Comparison of ENCODE assay signal across 22 cellular contexts in the genomic region with DNA sequence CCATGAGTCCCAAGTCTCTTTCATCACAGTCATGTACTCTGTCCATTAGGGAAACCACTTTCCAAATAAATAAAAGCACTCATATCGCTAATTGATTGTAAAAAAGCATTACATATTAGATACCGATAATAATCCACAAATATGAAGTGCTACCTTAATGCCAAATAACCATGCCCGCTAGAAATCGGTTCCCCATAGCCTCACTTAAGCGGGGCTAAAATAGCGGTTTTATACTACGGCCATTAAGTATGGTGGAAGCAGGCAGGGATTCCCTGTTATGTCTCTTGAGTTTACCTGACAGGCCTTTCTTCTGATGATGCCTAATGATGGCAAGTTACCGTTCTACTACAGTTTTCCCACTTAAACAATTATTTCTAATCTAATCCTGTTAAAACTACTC. TPM values are rescaled to one million over a fixed set of nuclear protein-coding genes. Genes with fewer than 3 reads are reported as not detected.
A peak's percentile ranks its signal among the peaks of the same experiment; 100 is the strongest.
DNase-seq lines count a peak whose midpoint lies in the region; ATAC-seq and TF ChIP-seq lines count a peak whose summit lies in the region.
"Had no signal": no experiment of that assay in that cellular context is flagged by ENCODE, and none has a peak within 500 bp of the region (broad histone marks: within the 10 kb centered on the region; RNA-seq: fewer than 3 reads in every experiment).

No MANE protein-coding gene starts in this region.

- no peak overlapping the region for H2BK12ac ChIP-seq in H9 (ENCODE audit: insufficient read length, low read depth, low read length)

- H4K5ac ChIP-seq in H9 (ENCODE audit: insufficient read length, low read depth, low read length), result no peak overlapping the region

- H2BK5ac ChIP-seq in H9 (ENCODE audit: insufficient read length, low read length), result no peak overlapping the region

- no peak for DNase-seq in MCF 10A (ENCODE audit: unreplicated experiment)
- no peak for DNase-seq in mammary epithelial cell
- DNase-seq in Karpas-422, result no peak
- DNase-seq in activated naive CD8-positive, alpha-beta T cell treated with anti-CD3 and anti-CD28 coated beads, Interleukin-2, amount 10 ng/mL, durations not matched to agents 7 days and 5 days, result no peak
- DNase-seq in middle frontal gyrus (ENCODE audit: extremely low spot score, low spot score), result no peak
- no peak for DNase-seq in H9
- DNase-seq: activated CD8-positive, alpha-beta memory T cell treated with anti-CD3 and anti-CD28 coated beads, Interleukin-2, amount 50 U/mL, for 48 hours; Caco-2; effector CD4-positive, alpha-beta T cell; EL; Kasumi-1; NCI-H1092 treated with DMSO at 0.1 percent for 48 hours; NCI-H2081; posterior cingulate gyrus; stimulated activated CD4-positive, alpha-beta T cell treated with anti-CD3 and anti-CD28 coated beads, Interleukin-2, amount 100 ng/mL, for 24 hours; stimulated activated naive CD8-positive, alpha-beta T cell treated with anti-CD3 and anti-CD28 coated beads, Interleukin-15, Interleukin-2, amounts not matched to agents 100 U/mL and 50 U/mL, for 24 hours; T-helper 9 cell; transverse colon had no signal

- no peak overlapping the region for H3K18ac ChIP-seq in H9 (ENCODE audit: insufficient read length, low read depth, low read length)

- H3T11ph ChIP-seq in H9 (ENCODE audit: low read length), result no peak overlapping the region

- peaks cover 16% of the 10 kb centered on the region for H3K4me1 ChIP-seq in mammary epithelial cell (ENCODE audit: insufficient read depth, low read length)
- peaks cover 55% of the 10 kb centered on the region for H3K4me1 ChIP-seq in Karpas-422 (ENCODE audit: low read length)
- no peaks in the 10 kb centered on the region for H3K4me1 ChIP-seq in H9 (ENCODE audit: insufficient read depth, low read length)

- H3K4me3 Mint-ChIP-seq in MCF 10A (ENCODE audit: unreplicated experiment), result no peak overlapping the region
- H3K4me3 Mint-ChIP-seq in activated naive CD8-positive, alpha-beta T cell treated with anti-CD3 and anti-CD28 coated beads, Interleukin-2, amount 10 ng/mL, durations not matched to agents 7 days and 5 days, result no peak overlapping the region
- no peak overlapping the region for H3K4me3 Mint-ChIP-seq in stimulated activated memory B cell treated with anti-CD40 and anti-IgM and Interleukin-4, amounts not matched to agents 10 μg/mL and 1 μg/mL and 100 μg/mL, for 72 hours
- H3K4me3 Mint-ChIP-seq in H9, result no peak overlapping the region; a peak in 1 of 5 replicates

- H2AK5ac ChIP-seq in H9 (ENCODE audit: insufficient read length, low read length), result no peak overlapping the region

- POLR2A ChIA-PET in MCF 10A (lab: Yijun Ruan, JAX), result interaction anchor here (1.1 to 11.6 kb wide), 4 partner anchors 8 to 32 kb away, joined by 5 to 555 read pairs (median 124); no protein-coding TSS in a partner anchor
- POLR2A ChIA-PET in activated naive CD8-positive, alpha-beta T cell treated with anti-CD3 and anti-CD28 coated beads, Interleukin-2, amount 10 ng/mL, durations not matched to agents 7 days and 5 days (lab: Charles Lee), result interaction anchor here (6.0 kb wide), 1 partner anchor 35 kb away, joined by 184 read pairs; no protein-coding TSS in a partner anchor

- H3K4me1 Mint-ChIP-seq in MCF 10A (ENCODE audit: insufficient read depth, unreplicated experiment) (peaks cover 35% of the 10 kb centered on the region), H9 (peaks cover 18 to 29% of the 10 kb centered on the region in 2 experiments)
- H3K4me1 Mint-ChIP-seq in activated naive CD8-positive, alpha-beta T cell treated with anti-CD3 and anti-CD28 coated beads, Interleukin-2, amount 10 ng/mL, durations not matched to agents 7 days and 5 days, result peaks cover 50% of the 10 kb centered on the region
- peaks cover 59% of the 10 kb centered on the region for H3K4me1 Mint-ChIP-seq in stimulated activated memory B cell treated with anti-CD40 and anti-IgM and Interleukin-4, amounts not matched to agents 10 μg/mL and 1 μg/mL and 100 μg/mL, for 72 hours

- no peak overlapping the region for H3K4ac ChIP-seq in H9 (ENCODE audit: low read depth, low read length)

- 91% methylated on average over 8 of the region's 8 CpGs for WGBS in mammary epithelial cell (ENCODE audit: low coverage, missing lambda C conversion rate)
- no CpG with 5 or more reads among the region's 8 CpGs for WGBS in H9 (ENCODE audit: extremely low coverage, insufficient read length, low lambda C conversion rate)

- H3K56ac ChIP-seq in H9 (ENCODE audit: insufficient read length, low read depth, low read length), result no peak overlapping the region

- CTCF ChIA-PET in MCF 10A (lab: Yijun Ruan, JAX) (interaction anchor here (1.1 to 7.2 kb wide), 5 partner anchors 12 to 84 kb away, joined by 3 to 185 read pairs (median 17); no protein-coding TSS in a partner anchor), mammary epithelial cell (lab: Charles Lee; ENCODE audit: low non-redundant PET) (no interaction called here)

- no peak overlapping the region for H2BK20ac ChIP-seq in H9 (ENCODE audit: low read depth, low read length, poor library complexity, severe bottlenecking)

- peaks cover 7% of the 10 kb centered on the region for H3K79me1 ChIP-seq in H9 (ENCODE audit: insufficient read depth, low read depth, low read length, poor library complexity, severe bottlenecking)

- H3K27ac ChIP-seq in mammary epithelial cell (ENCODE audit: insufficient read depth, low read depth, low read length) (no peak overlapping the region), Karpas-422 (ENCODE audit: low read length) (peak overlapping the region; percentile 95), H9 (ENCODE audit: insufficient read length, low read depth, low read length) (no peak overlapping the region)

- H3K27ac Mint-ChIP-seq in MCF 10A (ENCODE audit: low read depth, unreplicated experiment) (peak overlapping the region; percentile 50), H9 (no peak overlapping the region; a peak in 1 of 7 replicates)
- peak overlapping the region; percentile 59 for H3K27ac Mint-ChIP-seq in activated naive CD8-positive, alpha-beta T cell treated with anti-CD3 and anti-CD28 coated beads, Interleukin-2, amount 10 ng/mL, durations not matched to agents 7 days and 5 days
- peak overlapping the region; percentile 91 for H3K27ac Mint-ChIP-seq in stimulated activated memory B cell treated with anti-CD40 and anti-IgM and Interleukin-4, amounts not matched to agents 10 μg/mL and 1 μg/mL and 100 μg/mL, for 72 hours

- H3K9me3 ChIP-seq in mammary epithelial cell (replicated peaks; ENCODE audit: insufficient read depth, low read length), result no peaks in the 10 kb centered on the region
- H3K9me3 ChIP-seq in Karpas-422 (ENCODE audit: low read length), result no peaks in the 10 kb centered on the region
- H3K9me3 ChIP-seq in H9 (ENCODE audit: control insufficient read depth, low read depth, low read length), result no peaks in the 10 kb centered on the region
- H3K9me3 ChIP-seq: Caco-2, transverse colon had no signal

- no peak overlapping the region for H3K14ac ChIP-seq in H9 (ENCODE audit: insufficient read depth, low read length)

- in situ Hi-C loops in mammary epithelial cell (cut with MboI; ENCODE audit: low sequenced_read_pairs in 2 of 2), result no loop called here

- H3K27me3 Mint-ChIP-seq in MCF 10A (ENCODE audit: insufficient read depth, unreplicated experiment) (no peaks in the 10 kb centered on the region), H9 (ENCODE audit: low read depth) (peaks cover 3% of the 10 kb centered on the region; the same call in 1 of the 2 replicates)
- H3K27me3 Mint-ChIP-seq in activated naive CD8-positive, alpha-beta T cell treated with anti-CD3 and anti-CD28 coated beads, Interleukin-2, amount 10 ng/mL, durations not matched to agents 7 days and 5 days, result no peaks in the 10 kb centered on the region
- no peaks in the 10 kb centered on the region for H3K27me3 Mint-ChIP-seq in stimulated activated memory B cell treated with anti-CD40 and anti-IgM and Interleukin-4, amounts not matched to agents 10 μg/mL and 1 μg/mL and 100 μg/mL, for 72 hours

- H3K79me2 ChIP-seq in mammary epithelial cell (ENCODE audit: insufficient read depth, low read length) (peaks cover 76% of the 10 kb centered on the region), Karpas-422 (ENCODE audit: low read length) (peaks cover 81% of the 10 kb centered on the region), H9 (ENCODE audit: insufficient read depth, low read length) (peaks cover 22% of the 10 kb centered on the region; the same call in 1 of the 2 replicates)

- no peaks in the 10 kb centered on the region for H4K20me1 ChIP-seq in mammary epithelial cell (ENCODE audit: insufficient read depth, low read length)
- H4K20me1 ChIP-seq in Karpas-422 (ENCODE audit: insufficient read depth, low read depth, low read length), result peaks cover 15% of the 10 kb centered on the region; the same call in 1 of the 2 replicates
- H4K20me1 ChIP-seq in H9 (ENCODE audit: control insufficient read depth, insufficient read depth, insufficient read length), result no peaks in the 10 kb centered on the region

- no peaks in the 10 kb centered on the region for H3K9me2 ChIP-seq in Karpas-422 (replicated peaks; ENCODE audit: insufficient read depth, low read length)

- H3K27me3 ChIP-seq in mammary epithelial cell (ENCODE audit: insufficient read depth, low read length), result no peaks in the 10 kb centered on the region
- no peaks in the 10 kb centered on the region for H3K27me3 ChIP-seq in Karpas-422 (ENCODE audit: low read length)
- H3K27me3 ChIP-seq in H9 (ENCODE audit: insufficient read depth, low read length), result no peaks in the 10 kb centered on the region
- H3K27me3 ChIP-seq: transverse colon had no signal

- intact Hi-C loops in MCF 10A (cut with micrococcal nuclease) (no loop called here), mammary epithelial cell (cut with micrococcal nuclease) (no loop called here)

- H3K23ac ChIP-seq in H9 (ENCODE audit: insufficient read length, low read depth, low read length), result no peak overlapping the region

- H3K4me3 ChIP-seq in mammary epithelial cell (replicated peaks in 1 of 3; ENCODE audit: insufficient read depth in 1 of 3, low read depth in 2 of 3, low read length in 3 of 3), result no peak overlapping the region
- no peak overlapping the region for H3K4me3 ChIP-seq in Karpas-422 (ENCODE audit: low read length)
- H3K4me3 ChIP-seq: transverse colon had no signal

- TF ChIP-seq CTCF in MCF 10A (IDR thresholded peaks at IDR 0.05; ENCODE audit: unreplicated experiment) (no peak), mammary epithelial cell (conservative IDR thresholded peaks at IDR 0.05 in 1 of 2, IDR thresholded peaks at IDR 0.05 in 1 of 2; ENCODE audit: extremely low read depth in 1 of 2, insufficient read depth in 1 of 2, low read depth in 1 of 2, low read length in 2 of 2) (no peak), H9 (conservative IDR thresholded peaks at IDR 0.05) (no peak)

- no peak for ATAC-seq in activated naive CD8-positive, alpha-beta T cell treated with anti-CD3 and anti-CD28 coated beads, Interleukin-2, amount 10 ng/mL, durations not matched to agents 7 days and 5 days (ENCODE audit: low read depth)
- no peak for ATAC-seq in stimulated activated memory B cell treated with anti-CD40 and anti-IgM and Interleukin-4, amounts not matched to agents 10 μg/mL and 1 μg/mL and 100 μg/mL, for 72 hours
- no peak for ATAC-seq in HG03039 (IDR thresholded peaks at IDR 0.05; ENCODE audit: unreplicated experiment)
- ATAC-seq: activated naive CD4-positive, alpha-beta T cell treated with anti-CD3 and anti-CD28 coated beads, Interleukin-2, amount 50 U/mL, for 72 hours; stimulated activated naive CD8-positive, alpha-beta T cell treated with anti-CD3 and anti-CD28 coated beads, Interleukin-15, Interleukin-2, amounts not matched to agents 100 U/mL and 50 U/mL, for 24 hours had no signal

- H3K36me3 ChIP-seq in mammary epithelial cell (ENCODE audit: insufficient read depth, low read length) (peaks cover 4% of the 10 kb centered on the region), Karpas-422 (ENCODE audit: insufficient read depth, low read length) (peaks cover 13% of the 10 kb centered on the region)

- H2AFZ ChIP-seq in mammary epithelial cell (ENCODE audit: low read depth, low read length) (no peak overlapping the region), Karpas-422 (ENCODE audit: low read length) (no peak overlapping the region), H9 (ENCODE audit: low read length) (no peak overlapping the region)

- no peak overlapping the region for H4K91ac ChIP-seq in H9 (ENCODE audit: insufficient read length, low read depth, low read length)

- H3K9me3 Mint-ChIP-seq in MCF 10A (ENCODE audit: unreplicated experiment) (no peaks in the 10 kb centered on the region), H9 (no peaks in the 10 kb centered on the region; a peak in 1 of 5 replicates)
- no peaks in the 10 kb centered on the region for H3K9me3 Mint-ChIP-seq in activated naive CD8-positive, alpha-beta T cell treated with anti-CD3 and anti-CD28 coated beads, Interleukin-2, amount 10 ng/mL, durations not matched to agents 7 days and 5 days
- H3K9me3 Mint-ChIP-seq in stimulated activated memory B cell treated with anti-CD40 and anti-IgM and Interleukin-4, amounts not matched to agents 10 μg/mL and 1 μg/mL and 100 μg/mL, for 72 hours, result no peaks in the 10 kb centered on the region
- H3K9me3 Mint-ChIP-seq: activated naive CD4-positive, alpha-beta T cell treated with anti-CD3 and anti-CD28 coated beads, Interleukin-2, amount 50 U/mL, for 72 hours; nephron had no signal

- peaks cover 8% of the 10 kb centered on the region for H3K23me2 ChIP-seq in H9 (ENCODE audit: insufficient read length, low read depth, low read length, poor library complexity, severe bottlenecking)

- dilution Hi-C loops in mammary epithelial cell (cut with HindIII; ENCODE audit: low sequenced_read_pairs), result no loop called here

- H3K9ac ChIP-seq in mammary epithelial cell (ENCODE audit: insufficient read depth, low read length), result no peak overlapping the region
- H3K9ac ChIP-seq in Karpas-422 (ENCODE audit: low read length), result peak overlapping the region; percentile 40; the same call in 1 of the 2 replicates
- no peak overlapping the region for H3K9ac ChIP-seq in H9 (ENCODE audit: extremely low read depth, insufficient read length, low read length)

- no peak overlapping the region for H3K4me2 ChIP-seq in mammary epithelial cell (ENCODE audit: insufficient read depth, low read depth, low read length)
- peak overlapping the region; percentile 97 for H3K4me2 ChIP-seq in Karpas-422 (ENCODE audit: low read depth, low read length, poor library complexity, severe bottlenecking)
- H3K4me2 ChIP-seq in H9 (ENCODE audit: insufficient read depth, insufficient read length, low read length), result no peak overlapping the region

- BruUV-seq in MCF 10A (replicated peaks; lab: Mats Ljungman, UMichigan) (no TSS peak), mammary epithelial cell (replicated peaks; lab: Mats Ljungman, UMichigan) (no TSS peak)

- no peak overlapping the region for H4K8ac ChIP-seq in H9 (replicated peaks; ENCODE audit: insufficient read length, low read depth, low read length)

- H2BK15ac ChIP-seq in H9 (ENCODE audit: low read depth, low read length), result no peak overlapping the region

- H2BK120ac ChIP-seq in H9 (ENCODE audit: low read depth, low read length, poor library complexity, severe bottlenecking), result no peak overlapping the region

- H3K36me3 Mint-ChIP-seq in MCF 10A (ENCODE audit: insufficient read depth, unreplicated experiment) (peaks cover 55% of the 10 kb centered on the region), H9 (ENCODE audit: insufficient read depth in 1 of 3, low read depth in 3 of 3) (peaks cover 5 to 23% (median 19%) of the 10 kb centered on the region in 3 experiments)
- peaks cover 29% of the 10 kb centered on the region for H3K36me3 Mint-ChIP-seq in activated naive CD8-positive, alpha-beta T cell treated with anti-CD3 and anti-CD28 coated beads, Interleukin-2, amount 10 ng/mL, durations not matched to agents 7 days and 5 days
- H3K36me3 Mint-ChIP-seq in stimulated activated memory B cell treated with anti-CD40 and anti-IgM and Interleukin-4, amounts not matched to agents 10 μg/mL and 1 μg/mL and 100 μg/mL, for 72 hours, result peaks cover 18% of the 10 kb centered on the region

RNA-seq across cellular contexts. Expression of gene ELK4, which starts 3.9 kb away (rescaled TPM):
- total RNA-seq in MCF 10A (2022), result 101 and 109 TPM in 2 replicates
- 10 to 100 TPM; 17.7 to 38.6 TPM for total RNA-seq in mammary epithelial cell
- polyA plus RNA-seq in mammary epithelial cell, result 4.9 TPM
- polyA minus RNA-seq in mammary epithelial cell, result 37.7 TPM
- total RNA-seq in Karpas-422 (2014; rRNA removed; shearing (Covaris generic); ENCODE audit: low replicate concordance), result 24.4 and 57.3 TPM in 2 replicates
- total RNA-seq in activated naive CD8-positive, alpha-beta T cell treated with anti-CD3 and anti-CD28 coated beads, Interleukin-2, amount 10 ng/mL, durations not matched to agents 7 days and 5 days, result 100 to 1,000 TPM; 124 to 141 TPM
- 28.7 and 31.2 TPM in 2 replicates for total RNA-seq in H9 (2021)

RNA-seq across cellular contexts. Expression of gene SLC45A3, which starts 52.4 kb away (rescaled TPM):
- total RNA-seq in MCF 10A (2022) (3.1 and 5.3 TPM in 2 replicates), mammary epithelial cell (1 to 10 TPM; 3.2 to 4.3 TPM), H9 (2021) (16.7 TPM in 2 replicates)
- polyA plus RNA-seq in mammary epithelial cell, result 3.3 TPM
- polyA minus RNA-seq in mammary epithelial cell, result 2.4 TPM
- not detected in 2 replicates for total RNA-seq in Karpas-422 (2014; rRNA removed; shearing (Covaris generic); ENCODE audit: low replicate concordance)
- total RNA-seq in activated naive CD8-positive, alpha-beta T cell treated with anti-CD3 and anti-CD28 coated beads, Interleukin-2, amount 10 ng/mL, durations not matched to agents 7 days and 5 days, result under 1 TPM; 0.17 to 0.31 TPM

Comparison
In these comparisons a context has a peak if more than half of its experiments do, and no peak if none do; other contexts are left out.
1. H3K27ac Mint-ChIP-seq: peak in MCF 10A (single experiment), activated naive CD8-positive, alpha-beta T cell treated with anti-CD3 and anti-CD28 coated beads, Interleukin-2, amount 10 ng/mL, durations not matched to agents 7 days and 5 days (single experiment) and stimulated activated memory B cell treated with anti-CD40 and anti-IgM and Interleukin-4, amounts not matched to agents 10 μg/mL and 1 μg/mL and 100 μg/mL, for 72 hours (single experiment); none in H9 (0 of 3).